1 cellular context compared by ENCODE assay signal in genomic region chr9:134827559-134827958, GRCh38.
TF ChIP-seq lines count a peak whose summit lies in the region.

No MANE protein-coding gene starts in this region.

TF ChIP-seq in WTC11, 78 proteins besides CTCF, POLR2A, EP300 and RAD21:
- TF ChIP-seq ATF3 (CRISPR knock-in tag; conservative IDR thresholded peaks at IDR 0.05) (no peak), ATF1 (CRISPR knock-in tag; IDR thresholded peaks at IDR 0.05) (no peak), NFYB (CRISPR knock-in tag; conservative IDR thresholded peaks at IDR 0.05; ENCODE audit: low read depth) (no peak), E2F4 (CRISPR knock-in tag; IDR thresholded peaks at IDR 0.05; ENCODE audit: borderline replicate concordance, low read depth) (no peak)
